In genomic region chr5:16707869-16708192, GRCh38 we compare ENCODE assay signal across 16 cellular contexts.
DNase-seq lines count a peak whose midpoint lies in the region; ATAC-seq and TF ChIP-seq lines count a peak whose summit lies in the region.
"Had no signal": no experiment of that assay in that cellular context is flagged by ENCODE, and none has a peak within 500 bp of the region (broad histone marks: within the 10 kb centered on the region; RNA-seq: fewer than 3 reads in every experiment).

No MANE protein-coding gene starts in this region.

- no peaks in the 10 kb centered on the region for H3K27me3 ChIP-seq in SJCRH30
- H3K27me3 ChIP-seq in neuronal stem cell (ENCODE audit: control insufficient read depth in 3 of 3, insufficient read depth in 3 of 3, low read depth in 1 of 3, low read length in 3 of 3) = no peaks in the 10 kb centered on the region
- no peaks in the 10 kb centered on the region for H3K27me3 ChIP-seq in Caco-2 (replicated peaks; ENCODE audit: control insufficient read depth, insufficient read depth, low read length)
- no peaks in the 10 kb centered on the region for H3K27me3 ChIP-seq in gastrocnemius medialis
- H3K27me3 ChIP-seq: BLaER1 had no signal

- H3K27me3 Mint-ChIP-seq in Calu3 (ENCODE audit: unreplicated experiment) = no peaks in the 10 kb centered on the region
- H3K27me3 Mint-ChIP-seq in Caco-2 (ENCODE audit: insufficient read depth, unreplicated experiment) = no peaks in the 10 kb centered on the region

- H4K91ac ChIP-seq in neuronal stem cell (ENCODE audit: low read depth, low read length, poor library complexity) = no peak overlapping the region

- no peak overlapping the region for H2BK12ac ChIP-seq in neuronal stem cell (ENCODE audit: low read length)

- H3K79me1 ChIP-seq in neuronal stem cell (ENCODE audit: low read depth, low read length) = peaks cover 5% of the 10 kb centered on the region

- TF ChIP-seq CTCF in Calu3 (IDR thresholded peaks at IDR 0.05; ENCODE audit: unreplicated experiment) (no peak), Caco-2 (IDR thresholded peaks at IDR 0.05; ENCODE audit: insufficient read depth in 1 of 2, low read depth in 1 of 2, low read length in 1 of 2, severe bottlenecking in 1 of 2, unreplicated experiment in 1 of 2) (no peak), gastrocnemius medialis (IDR thresholded peaks at IDR 0.05 in 4 of 5, conservative IDR thresholded peaks at IDR 0.05 in 1 of 5) (no peak)

- CTCF ChIA-PET in Calu3 (lab: Charles Lee) (no interaction called here), Caco-2 (lab: Charles Lee) (no interaction called here)

- intact Hi-C loops in Calu3 (cut with micrococcal nuclease; ENCODE audit: unreplicated experiment) = no loop called here
- intact Hi-C loops in Caco-2 (cut with micrococcal nuclease; ENCODE audit: unreplicated experiment) = no loop called here
- intact Hi-C loops in gastrocnemius medialis (cut with DNase I; ENCODE audit: low total_unique reads) = no loop called here

- H3K9me3 ChIP-seq in SJCRH30 (replicated peaks) = no peaks in the 10 kb centered on the region
- peaks cover 7 to 25% of the 10 kb centered on the region in 2 donors for H3K9me3 ChIP-seq in neuronal stem cell (replicated peaks in 1 of 2; ENCODE audit: control insufficient read depth in 2 of 2, insufficient read depth in 1 of 2, low read depth in 1 of 2, low read length in 2 of 2)
- no peaks in the 10 kb centered on the region for H3K9me3 ChIP-seq in Caco-2
- no peaks in the 10 kb centered on the region for H3K9me3 ChIP-seq in gastrocnemius medialis

- POLR2A ChIA-PET in Caco-2 (lab: Charles Lee) = no interaction called here

- WGBS in neuronal stem cell (ENCODE audit: extremely low coverage in 2 of 2, insufficient read length in 2 of 2, insufficient replicate concordance in 1 of 2), 2 donors = no CpG with 5 or more reads among the region's 3 CpGs

- in situ Hi-C loops in gastrocnemius medialis (cut with MboI; ENCODE audit: low sequenced_read_pairs in 4 of 4) = no loop called here

- no peak overlapping the region for H3K4ac ChIP-seq in neuronal stem cell (ENCODE audit: low read length)

- TF ChIP-seq POLR2A in gastrocnemius medialis (IDR thresholded peaks at IDR 0.05) = no peak

- no peak overlapping the region for H3K27ac Mint-ChIP-seq in Calu3 (ENCODE audit: unreplicated experiment)
- H3K27ac Mint-ChIP-seq in Caco-2 (ENCODE audit: unreplicated experiment) = no peak overlapping the region

- H3K36me3 ChIP-seq in SJCRH30 (0 out of 2 replicates have a peak, but pooled peaks cover 2% of the 10 kb centered on the region), neuronal stem cell (replicated peaks in 1 of 2; ENCODE audit: control insufficient read depth in 2 of 2, insufficient read depth in 2 of 2, low read length in 2 of 2) (peaks cover 45 to 83% of the 10 kb centered on the region in 2 donors), Caco-2 (ENCODE audit: control insufficient read depth, insufficient read depth, low read length) (peaks cover 11% of the 10 kb centered on the region), gastrocnemius medialis (no peaks in the 10 kb centered on the region)
- H3K36me3 ChIP-seq: BLaER1 had no signal

- no peak overlapping the region for H3K14ac ChIP-seq in neuronal stem cell (ENCODE audit: low read length)

- H3K4me1 Mint-ChIP-seq in Calu3 (ENCODE audit: low read depth, unreplicated experiment) (peaks cover under 1% of the 10 kb centered on the region), Caco-2 (ENCODE audit: low read depth, unreplicated experiment) (no peaks in the 10 kb centered on the region)

- no peaks in the 10 kb centered on the region for H3K9me3 Mint-ChIP-seq in Calu3 (ENCODE audit: low read depth, unreplicated experiment)
- no peaks in the 10 kb centered on the region for H3K9me3 Mint-ChIP-seq in Caco-2 (ENCODE audit: unreplicated experiment)

- H3K9ac ChIP-seq in neuronal stem cell (ENCODE audit: low read depth, low read length, poor library complexity) = no peak overlapping the region
- H3K9ac ChIP-seq: BLaER1 had no signal

- H2BK5ac ChIP-seq in neuronal stem cell (ENCODE audit: low read length) = no peak overlapping the region

- H3K4me1 ChIP-seq in SJCRH30 = peaks cover 18% of the 10 kb centered on the region
- H3K4me1 ChIP-seq in neuronal stem cell (ENCODE audit: control insufficient read depth in 2 of 2, insufficient read depth in 1 of 2, low read depth in 1 of 2, low read length in 2 of 2) = peaks cover 8 to 11% of the 10 kb centered on the region in 2 donors
- H3K4me1 ChIP-seq in Caco-2 = no peaks in the 10 kb centered on the region
- H3K4me1 ChIP-seq in gastrocnemius medialis = no peaks in the 10 kb centered on the region

- H3K4me3 Mint-ChIP-seq in Calu3 (ENCODE audit: low read depth, unreplicated experiment) (no peak overlapping the region), Caco-2 (ENCODE audit: unreplicated experiment) (no peak overlapping the region)

- H3K23ac ChIP-seq in neuronal stem cell (ENCODE audit: low read depth, low read length, poor library complexity) = peak overlapping the region; percentile 28

- H3K4me2 ChIP-seq in neuronal stem cell (ENCODE audit: insufficient read depth, low read length, poor library complexity, severe bottlenecking) = no peak overlapping the region
- H3K4me2 ChIP-seq: BLaER1 had no signal

- no peak overlapping the region for H2BK15ac ChIP-seq in neuronal stem cell (ENCODE audit: low read length)

- H3K27ac ChIP-seq in SJCRH30 (peak overlapping the region; percentile 79), caudate nucleus (ENCODE audit: low read depth, low read length) (peak overlapping the region; percentile 38), neuronal stem cell (replicated peaks; ENCODE audit: low read length) (no peak overlapping the region), gastrocnemius medialis (no peak overlapping the region)
- H3K27ac ChIP-seq: BLaER1, HL-60 had no signal

- DNase-seq in Calu3 = no peak
- DNase-seq in SJCRH30 = no peak
- no peak for DNase-seq in caudate nucleus (lab: John Stamatoyannopoulos, UW)
- no peak for DNase-seq in neuronal stem cell (ENCODE audit: low spot score)
- DNase-seq in Caco-2 = no peak
- no peak for DNase-seq in gastrocnemius medialis
- DNase-seq in NCI-H146 treated with DMSO at 0.1 percent for 48 hours (lab: John Stamatoyannopoulos, UW; ENCODE audit: unreplicated experiment) = no peak
- DNase-seq: 8988T, AML-193, DMS153, DMS79 treated with DMSO at 0.1 percent for 48 hours, GOT3, HCEC 1CT had no signal

- BruUV-seq in Calu3 (replicated peaks; lab: Mats Ljungman, UMichigan) (TSS peak; percentile 7), Caco-2 (replicated peaks; lab: Mats Ljungman, UMichigan) (no TSS peak)

- peaks cover 78% of the 10 kb centered on the region for H3K36me3 Mint-ChIP-seq in Calu3 (ENCODE audit: insufficient read depth, unreplicated experiment)
- H3K36me3 Mint-ChIP-seq in Caco-2 (ENCODE audit: insufficient read depth, unreplicated experiment) = peaks cover 78% of the 10 kb centered on the region

- H4K8ac ChIP-seq in neuronal stem cell (ENCODE audit: low read depth, low read length) = no peak overlapping the region

- ATAC-seq in gastrocnemius medialis = no peak
- no peak for ATAC-seq in GM21390 (IDR thresholded peaks at IDR 0.05; ENCODE audit: unreplicated experiment)

- H2AFZ ChIP-seq in neuronal stem cell (ENCODE audit: low read length) = no peak overlapping the region

- no peak overlapping the region for H2BK120ac ChIP-seq in neuronal stem cell (ENCODE audit: low read depth, low read length)

- no peak overlapping the region for H3K4me3 ChIP-seq in SJCRH30
- no peak overlapping the region for H3K4me3 ChIP-seq in neuronal stem cell (ENCODE audit: low read length in 2 of 2)
- no peak overlapping the region for H3K4me3 ChIP-seq in Caco-2 (ENCODE audit: low read depth, low read length)
- no peak overlapping the region for H3K4me3 ChIP-seq in gastrocnemius medialis
- H3K4me3 ChIP-seq: BLaER1 had no signal

- no peak overlapping the region for H2AK5ac ChIP-seq in neuronal stem cell (ENCODE audit: low read depth, low read length)

- no peak overlapping the region for H3K18ac ChIP-seq in neuronal stem cell (ENCODE audit: low read length)

Comparison
In these comparisons a context has a peak if more than half of its experiments do, and no peak if none do; other contexts are left out.
1. H3K27ac ChIP-seq: peak in SJCRH30 (single experiment) and caudate nucleus (single experiment); none in neuronal stem cell (single experiment) and gastrocnemius medialis (0 of 4).